ENCODE assay signal across 8 cellular contexts in the genomic region with DNA sequence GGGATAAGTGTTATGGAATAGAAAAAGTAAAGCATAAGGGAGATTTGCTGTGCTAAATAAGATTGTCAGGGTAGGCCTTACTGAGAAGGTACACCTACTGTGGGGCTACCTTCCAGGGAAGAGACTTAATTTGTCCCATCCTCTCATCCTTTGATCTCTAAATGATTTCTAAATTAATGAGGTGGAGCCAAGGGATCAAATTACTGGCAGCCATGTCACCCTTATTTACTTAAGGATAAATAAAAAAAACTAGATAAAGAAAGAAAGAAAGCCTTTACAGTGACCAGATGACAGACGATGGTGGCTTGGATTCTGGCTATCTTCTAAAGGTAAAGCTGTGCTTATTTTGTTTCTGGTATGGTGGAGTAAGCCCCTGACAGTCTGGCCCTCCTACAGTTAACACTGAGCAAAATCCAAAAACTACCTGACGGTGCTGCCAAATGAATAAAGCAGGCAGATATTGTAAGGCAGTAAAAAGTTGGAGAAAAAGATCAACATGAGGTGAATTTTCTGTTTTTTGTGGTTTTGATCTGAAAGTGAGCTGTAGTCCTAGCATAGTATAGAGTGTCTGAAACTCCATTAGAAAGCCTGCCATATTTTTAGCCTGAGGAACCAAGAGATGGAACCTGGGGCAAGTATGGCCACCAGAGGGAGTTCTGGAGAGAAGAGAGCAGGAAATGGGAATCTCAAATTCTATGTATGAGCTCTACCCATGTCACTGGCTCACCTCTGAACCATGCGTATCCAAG.
DNase-seq lines count a peak whose midpoint lies in the region; ATAC-seq and TF ChIP-seq lines count a peak whose summit lies in the region.

No MANE protein-coding gene starts in this region.

- H3K9me1 ChIP-seq in IMR-90 (ENCODE audit: insufficient read depth, low read length) = no peaks in the 10 kb centered on the region

- no peak overlapping the region for H4K12ac ChIP-seq in trophoblast cell (ENCODE audit: low read depth, low read length)

- no TSS peak for BruUV-seq in IMR-90 (replicated peaks; lab: Mats Ljungman, UMichigan)

- no peak overlapping the region for H3K56ac ChIP-seq in IMR-90 (ENCODE audit: extremely low read depth, insufficient read depth, low read length)

- H2BK120ac ChIP-seq in IMR-90 (ENCODE audit: low read depth, low read length) (no peak overlapping the region), trophoblast cell (ENCODE audit: insufficient read depth, low read length, poor library complexity) (no peak overlapping the region)

- no peak for TF ChIP-seq POLR2A in IMR-90 (IDR thresholded peaks at IDR 0.05; ENCODE audit: low read depth, low read length)

- H3K23ac ChIP-seq in IMR-90 (ENCODE audit: low read depth, low read length) (no peak overlapping the region), trophoblast cell (ENCODE audit: low read length) (no peak overlapping the region)

- H3K4me1 ChIP-seq in IMR-90 (ENCODE audit: control insufficient read depth, insufficient read depth, low read length) = no peaks in the 10 kb centered on the region
- no peaks in the 10 kb centered on the region for H3K4me1 ChIP-seq in trophoblast cell (ENCODE audit: control insufficient read depth in 1 of 2, insufficient read depth in 2 of 2, low read length in 2 of 2)

- dilution Hi-C loops in IMR-90 (cut with HindIII; ENCODE audit: low sequenced_read_pairs, unreplicated experiment) = loop anchor here (25.0 kb wide), 1 partner anchor 262 kb away; no protein-coding TSS in a partner anchor

- intact Hi-C loops in IMR-90 (cut with micrococcal nuclease) = loop anchor here (1.0 kb wide), 2 partner anchors 272 to 484 kb away; no protein-coding TSS in a partner anchor

- H2BK15ac ChIP-seq in IMR-90 (ENCODE audit: low read depth, low read length) = no peak overlapping the region

- H3K4me3 ChIP-seq in IMR-90 (ENCODE audit: insufficient read depth, low read depth, low read length) = no peak overlapping the region
- H3K4me3 ChIP-seq in fibroblast of pulmonary artery (replicated peaks; ENCODE audit: low read depth, low read length) = no peak overlapping the region
- no peak overlapping the region for H3K4me3 ChIP-seq in trophoblast cell (ENCODE audit: low read depth, low read length)

- H2BK5ac ChIP-seq in IMR-90 (ENCODE audit: low read depth, low read length, poor library complexity, severe bottlenecking) = no peak overlapping the region
- no peak overlapping the region for H2BK5ac ChIP-seq in trophoblast cell (ENCODE audit: low read depth, low read length, poor library complexity)

- no peak overlapping the region for H4K5ac ChIP-seq in IMR-90 (ENCODE audit: low read depth, low read length)

- no peak overlapping the region for H3K9ac ChIP-seq in IMR-90 (ENCODE audit: low read depth, low read length)
- no peak overlapping the region for H3K9ac ChIP-seq in trophoblast cell (ENCODE audit: low read length)

- ATAC-seq in IMR-90 (ENCODE audit: low read depth) (peak; percentile 91), HG02623 (IDR thresholded peaks at IDR 0.05; ENCODE audit: unreplicated experiment) (no peak), GM18517 (IDR thresholded peaks at IDR 0.05; ENCODE audit: unreplicated experiment) (no peak)

- no peak overlapping the region for H2AK9ac ChIP-seq in IMR-90 (replicated peaks; ENCODE audit: low read depth, low read length, poor library complexity)

- H3K9me3 ChIP-seq in IMR-90 (ENCODE audit: control insufficient read depth, insufficient read depth, low read length) (no peaks in the 10 kb centered on the region), trophoblast cell (ENCODE audit: insufficient read depth, low read depth, low read length) (no peaks in the 10 kb centered on the region)

- H3K27ac ChIP-seq in IMR-90 (ENCODE audit: insufficient read depth, low read length) = no peak overlapping the region
- no peak overlapping the region for H3K27ac ChIP-seq in trophoblast cell (ENCODE audit: low read depth, low read length)

- no peak overlapping the region for H3K4me2 ChIP-seq in IMR-90 (ENCODE audit: low read depth, low read length)
- no peak overlapping the region for H3K4me2 ChIP-seq in trophoblast cell (ENCODE audit: low read length)

- no peaks in the 10 kb centered on the region for H3K79me1 ChIP-seq in IMR-90 (ENCODE audit: low read depth in 1 of 2, low read length in 2 of 2)
- H3K79me1 ChIP-seq in trophoblast cell (ENCODE audit: low read length) = no peaks in the 10 kb centered on the region

- H4K8ac ChIP-seq in IMR-90 (ENCODE audit: low read depth in 2 of 2, low read length in 2 of 2) (no peak overlapping the region), trophoblast cell (ENCODE audit: low read depth, low read length) (no peak overlapping the region)

- H2AFZ ChIP-seq in IMR-90 (replicated peaks; ENCODE audit: low read length, poor library complexity) = no peak overlapping the region
- H2AFZ ChIP-seq in trophoblast cell (ENCODE audit: insufficient read depth, low read length, poor library complexity) = no peak overlapping the region

- H3K14ac ChIP-seq in IMR-90 (replicated peaks; ENCODE audit: low read depth, low read length) (no peak overlapping the region), trophoblast cell (ENCODE audit: low read length) (no peak overlapping the region)

- no peak overlapping the region for H2BK20ac ChIP-seq in IMR-90 (ENCODE audit: low read depth, low read length)

- H4K91ac ChIP-seq in IMR-90 (ENCODE audit: insufficient read depth, low read depth, low read length) (no peak overlapping the region), trophoblast cell (ENCODE audit: low read depth, low read length) (no peak overlapping the region)

- no peaks in the 10 kb centered on the region for H3K79me2 ChIP-seq in trophoblast cell (ENCODE audit: control insufficient read depth, insufficient read depth, low read length, poor library complexity)

- H3K27me3 ChIP-seq in IMR-90 (ENCODE audit: control insufficient read depth, insufficient read depth, low read length) (no peaks in the 10 kb centered on the region), trophoblast cell (ENCODE audit: insufficient read depth, low read length) (no peaks in the 10 kb centered on the region)

- H3K18ac ChIP-seq in IMR-90 (ENCODE audit: low read depth, low read length) (no peak overlapping the region), trophoblast cell (ENCODE audit: low read length) (no peak overlapping the region)

- H4K20me1 ChIP-seq in IMR-90 (ENCODE audit: insufficient read depth, low read length) = no peaks in the 10 kb centered on the region

- H3K4ac ChIP-seq in IMR-90 (ENCODE audit: low read depth, low read length) (no peak overlapping the region), trophoblast cell (ENCODE audit: low read depth, low read length) (no peak overlapping the region)

- WGBS in IMR-90 (ENCODE audit: extremely low coverage in 2 of 2, insufficient read length in 1 of 2), 2 experiments = no CpG with 5 or more reads among the region's 3 CpGs
- no CpG with 5 or more reads among the region's 3 CpGs for WGBS in trophoblast cell (ENCODE audit: extremely low coverage, insufficient coverage, insufficient read length)

- H2AK5ac ChIP-seq in IMR-90 (ENCODE audit: low read depth, low read length) (no peak overlapping the region), trophoblast cell (ENCODE audit: low read length) (no peak overlapping the region)

- in situ Hi-C loops in IMR-90 (cut with MboI; ENCODE audit: low sequenced_read_pairs) = loop anchor here (5.0 kb wide), 1 partner anchor 272 kb away; no protein-coding TSS in a partner anchor

- H3K36me3 ChIP-seq in IMR-90 (ENCODE audit: control insufficient read depth, insufficient read depth, low read length) (no peaks in the 10 kb centered on the region), trophoblast cell (ENCODE audit: control insufficient read depth in 1 of 2, insufficient read depth in 2 of 2, low read length in 2 of 2) (no peaks in the 10 kb centered on the region)

- POLR2A ChIA-PET in IMR-90 (lab: Charles Lee; ENCODE audit: unreplicated experiment) = no interaction called here

- CTCF ChIA-PET in IMR-90 (lab: Yijun Ruan, JAX) = interaction anchor here (0.6 to 1.4 kb wide), 12 partner anchors 10 to 825 kb away, joined by 3 to 15 read pairs (median 3); no protein-coding TSS in a partner anchor

- DNase-seq in NCI-H524 (lab: John Stamatoyannopoulos, UW) (peak; percentile 32 to 69), NCI-H524 treated with DMSO at 0.1 percent for 48 hours (lab: John Stamatoyannopoulos, UW) (no peak), IMR-90 (peak; percentile 47), SKM-1 treated with dmso at 0.1 percent for 144 hours (lab: John Stamatoyannopoulos, UW; ENCODE audit: unreplicated experiment) (peak; percentile 29), fibroblast of pulmonary artery (ENCODE audit: low read depth) (peak; percentile 66), trophoblast cell (peak; percentile 55 to 75)

- peak; percentile 63 for TF ChIP-seq RAD21 in IMR-90 (IDR thresholded peaks at IDR 0.05; ENCODE audit: low read length)

- no peak overlapping the region for H2BK12ac ChIP-seq in trophoblast cell (ENCODE audit: low read length)

- peak; percentile 80 for TF ChIP-seq CTCF in IMR-90 (conservative IDR thresholded peaks at IDR 0.05; ENCODE audit: low read depth, low read length)
- peak; percentile 90 for TF ChIP-seq CTCF in fibroblast of pulmonary artery (IDR thresholded peaks at IDR 0.05; ENCODE audit: low read length, missing control alignments)

TF ChIP-seq in IMR-90, 13 proteins besides CTCF, POLR2A, EP300 and RAD21:
- TF ChIP-seq MXI1 (IDR thresholded peaks at IDR 0.05; ENCODE audit: borderline replicate concordance, low read depth, low read length) = no peak
- no peak for TF ChIP-seq FOS (IDR thresholded peaks at IDR 0.05; ENCODE audit: low read depth, low read length)
- no peak for TF ChIP-seq MAZ (IDR thresholded peaks at IDR 0.05; ENCODE audit: borderline replicate concordance, low read depth, low read length)
- TF ChIP-seq SMC3 (IDR thresholded peaks at IDR 0.05; ENCODE audit: low read depth, low read length) = peak; percentile 85
- no peak for TF ChIP-seq BHLHE40 (IDR thresholded peaks at IDR 0.05; ENCODE audit: low read depth, low read length)
- TF ChIP-seq RFX5 (IDR thresholded peaks at IDR 0.05; ENCODE audit: low read depth, low read length) = no peak
TF ChIP-seq in IMR-90: peak in this region for 1.
